Comparison of ENCODE assay signal across 1 cellular context in the genomic region with DNA sequence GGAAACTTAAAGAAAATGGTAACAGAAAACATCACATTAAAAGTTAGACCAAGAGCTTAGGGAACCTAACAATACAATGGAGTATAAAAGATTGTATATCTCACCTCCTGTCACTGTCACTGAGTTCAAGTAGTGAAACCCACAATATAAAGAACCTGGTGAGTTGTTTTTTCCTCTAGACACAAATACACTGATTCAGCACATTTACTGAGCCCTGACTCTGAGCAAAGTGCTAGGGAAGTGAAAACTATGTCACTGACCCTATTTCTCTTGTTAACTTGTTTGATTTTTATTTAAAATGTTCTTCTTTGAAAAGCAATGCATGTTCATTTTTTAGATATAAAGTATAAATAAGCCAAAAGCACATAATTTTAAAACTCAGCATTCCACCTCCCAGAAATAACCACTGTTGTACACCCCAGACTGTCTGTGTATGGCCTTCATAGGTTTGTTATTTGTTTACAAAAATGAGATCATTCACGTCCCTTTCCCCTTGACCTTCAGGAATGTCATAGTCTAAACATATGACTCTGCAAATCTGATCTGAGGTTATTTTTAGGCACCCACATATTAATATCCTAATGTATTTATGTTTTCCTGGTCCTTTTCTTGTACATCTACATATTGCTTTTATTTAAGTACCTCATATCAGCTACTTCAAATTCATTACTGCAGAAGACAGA.
A peak's percentile ranks its signal among the peaks of the same experiment; 100 is the strongest.
TF ChIP-seq lines count a peak whose summit lies in the region.

No MANE protein-coding gene starts in this region.

TF ChIP-seq in IMR-90, 13 proteins besides CTCF, POLR2A, EP300 and RAD21:
- TF ChIP-seq, protein P1, sequence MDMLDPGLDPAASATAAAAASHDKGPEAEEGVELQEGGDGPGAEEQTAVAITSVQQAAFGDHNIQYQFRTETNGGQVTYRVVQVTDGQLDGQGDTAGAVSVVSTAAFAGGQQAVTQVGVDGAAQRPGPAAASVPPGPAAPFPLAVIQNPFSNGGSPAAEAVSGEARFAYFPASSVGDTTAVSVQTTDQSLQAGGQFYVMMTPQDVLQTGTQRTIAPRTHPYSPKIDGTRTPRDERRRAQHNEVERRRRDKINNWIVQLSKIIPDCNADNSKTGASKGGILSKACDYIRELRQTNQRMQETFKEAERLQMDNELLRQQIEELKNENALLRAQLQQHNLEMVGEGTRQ (IDR thresholded peaks at IDR 0.05; ENCODE audit: low read depth, low read length), result no peak
- TF ChIP-seq RFX5 (IDR thresholded peaks at IDR 0.05; ENCODE audit: low read depth, low read length) (no peak), MAFK (IDR thresholded peaks at IDR 0.05; ENCODE audit: low read depth, low read length) (peak; percentile 91), NFE2L2 (IDR thresholded peaks at IDR 0.05; ENCODE audit: low read depth, low read length) (peak; percentile 62; the same call in 1 of the 2 replicates)
